8 cellular contexts compared by ENCODE assay signal in genomic region chr3:178536271-178537079, GRCh38. TPM values are rescaled to one million over a fixed set of nuclear protein-coding genes. Genes with fewer than 3 reads are reported as not detected.
A peak's percentile ranks its signal among the peaks of the same experiment; 100 is the strongest.
DNase-seq lines count a peak whose midpoint lies in the region; ATAC-seq and TF ChIP-seq lines count a peak whose summit lies in the region.

KCNMB2 (plus strand) TSS chr3:178536436.

- POLR2A ChIA-PET in activated CD4-positive, alpha-beta memory T cell treated with anti-CD3 and anti-CD28 coated beads, Interleukin-2, amount 10 ng/mL, durations not matched to agents 7 days and 5 days (lab: Charles Lee), result no interaction called here

- CTCF ChIA-PET in activated CD4-positive, alpha-beta memory T cell treated with anti-CD3 and anti-CD28 coated beads, Interleukin-2, amount 10 ng/mL, durations not matched to agents 7 days and 5 days (lab: Charles Lee), result no interaction called here

- H3K9me3 Mint-ChIP-seq in endothelial cell (ENCODE audit: unreplicated experiment), result no peaks in the 10 kb centered on the region
- no peaks in the 10 kb centered on the region for H3K9me3 Mint-ChIP-seq in activated CD4-positive, alpha-beta memory T cell treated with anti-CD3 and anti-CD28 coated beads, Interleukin-2, amount 10 ng/mL, durations not matched to agents 7 days and 5 days

- H3K27me3 ChIP-seq in neural cell (ENCODE audit: insufficient read depth, low read depth, low read length), result no peaks in the 10 kb centered on the region

- no peaks in the 10 kb centered on the region for H3K36me3 Mint-ChIP-seq in endothelial cell (ENCODE audit: low read depth, unreplicated experiment)
- H3K36me3 Mint-ChIP-seq in activated CD4-positive, alpha-beta memory T cell treated with anti-CD3 and anti-CD28 coated beads, Interleukin-2, amount 10 ng/mL, durations not matched to agents 7 days and 5 days (ENCODE audit: low read depth), result no peaks in the 10 kb centered on the region

- peak within 1 kb of the TSS; percentile 32 for H3K4me2 ChIP-seq in neural cell (ENCODE audit: low read length)

- TF ChIP-seq EP300 in neural cell (conservative IDR thresholded peaks at IDR 0.05; ENCODE audit: poor library complexity, severe bottlenecking), result no peak

- no peaks in the 10 kb centered on the region for H3K9me2 ChIP-seq in neural cell (ENCODE audit: insufficient read depth, low read length)

- no peaks in the 10 kb centered on the region for H3K27me3 Mint-ChIP-seq in endothelial cell (ENCODE audit: unreplicated experiment)
- H3K27me3 Mint-ChIP-seq in activated CD4-positive, alpha-beta memory T cell treated with anti-CD3 and anti-CD28 coated beads, Interleukin-2, amount 10 ng/mL, durations not matched to agents 7 days and 5 days, result peaks cover 25% of the 10 kb centered on the region

- DNase-seq in Daoy (ENCODE audit: low read depth), result peak; percentile 23
- peak; percentile 97 for DNase-seq in NCI-H2081 treated with DMSO at 0.1 percent for 48 hours (lab: John Stamatoyannopoulos, UW)
- no peak for DNase-seq in endothelial cell (ENCODE audit: low spot score)
- DNase-seq in activated CD4-positive, alpha-beta memory T cell treated with anti-CD3 and anti-CD28 coated beads, Interleukin-2, amount 10 ng/mL, durations not matched to agents 7 days and 5 days, result no peak
- DNase-seq in middle frontal gyrus (ENCODE audit: extremely low spot score, low spot score), result no peak

- H3K4me3 Mint-ChIP-seq in endothelial cell (ENCODE audit: unreplicated experiment), result peak within 1 kb of the TSS; percentile 85
- H3K4me3 Mint-ChIP-seq in activated CD4-positive, alpha-beta memory T cell treated with anti-CD3 and anti-CD28 coated beads, Interleukin-2, amount 10 ng/mL, durations not matched to agents 7 days and 5 days, result no peak within 1 kb of the TSS

- no peaks in the 10 kb centered on the region for H3K36me3 ChIP-seq in neural cell (ENCODE audit: insufficient read depth, low read length)

- H3K9me3 ChIP-seq in neural cell (ENCODE audit: low read length), result no peaks in the 10 kb centered on the region

- H3K9ac ChIP-seq in neural cell (ENCODE audit: low read length), result peak within 1 kb of the TSS; percentile 40

- no peak for TF ChIP-seq RAD21 in neural cell (conservative IDR thresholded peaks at IDR 0.05)

- H3K27ac ChIP-seq in neural cell (ENCODE audit: low read length), result no peak within 1 kb of the TSS

- ATAC-seq in HG02588 (IDR thresholded peaks at IDR 0.05; ENCODE audit: unreplicated experiment), result no peak
- no peak for ATAC-seq in SK-N-SH treated with all-trans-retinoic acid at 6 μM for 48 hours

- H2AFZ ChIP-seq in neural cell (ENCODE audit: low read depth, low read length), result peak within 1 kb of the TSS; percentile 53

- no peaks in the 10 kb centered on the region for H4K20me1 ChIP-seq in neural cell (ENCODE audit: insufficient read depth)

- H3K4me1 Mint-ChIP-seq in endothelial cell (ENCODE audit: unreplicated experiment), result peaks cover 8% of the 10 kb centered on the region
- no peaks in the 10 kb centered on the region for H3K4me1 Mint-ChIP-seq in activated CD4-positive, alpha-beta memory T cell treated with anti-CD3 and anti-CD28 coated beads, Interleukin-2, amount 10 ng/mL, durations not matched to agents 7 days and 5 days

- peaks cover 7% of the 10 kb centered on the region for H3F3A ChIP-seq in neural cell (ENCODE audit: insufficient read depth, low read length, poor library complexity, severe bottlenecking)

- no peak within 1 kb of the TSS for H3K27ac Mint-ChIP-seq in endothelial cell (ENCODE audit: unreplicated experiment)
- H3K27ac Mint-ChIP-seq in activated CD4-positive, alpha-beta memory T cell treated with anti-CD3 and anti-CD28 coated beads, Interleukin-2, amount 10 ng/mL, durations not matched to agents 7 days and 5 days, result no peak within 1 kb of the TSS

- TF ChIP-seq CTCF in endothelial cell (IDR thresholded peaks at IDR 0.05; ENCODE audit: unreplicated experiment) (no peak), neural cell (IDR thresholded peaks at IDR 0.05; ENCODE audit: poor library complexity, severe bottlenecking) (no peak)

- H3K4me3 ChIP-seq in neural cell (ENCODE audit: low read length), result peak within 1 kb of the TSS; percentile 62

- no peaks in the 10 kb centered on the region for H3K79me2 ChIP-seq in neural cell (replicated peaks; ENCODE audit: insufficient read depth, low read length)

TF ChIP-seq in neural cell, 6 proteins besides CTCF, POLR2A, EP300 and RAD21:
- TF ChIP-seq, protein P1, sequence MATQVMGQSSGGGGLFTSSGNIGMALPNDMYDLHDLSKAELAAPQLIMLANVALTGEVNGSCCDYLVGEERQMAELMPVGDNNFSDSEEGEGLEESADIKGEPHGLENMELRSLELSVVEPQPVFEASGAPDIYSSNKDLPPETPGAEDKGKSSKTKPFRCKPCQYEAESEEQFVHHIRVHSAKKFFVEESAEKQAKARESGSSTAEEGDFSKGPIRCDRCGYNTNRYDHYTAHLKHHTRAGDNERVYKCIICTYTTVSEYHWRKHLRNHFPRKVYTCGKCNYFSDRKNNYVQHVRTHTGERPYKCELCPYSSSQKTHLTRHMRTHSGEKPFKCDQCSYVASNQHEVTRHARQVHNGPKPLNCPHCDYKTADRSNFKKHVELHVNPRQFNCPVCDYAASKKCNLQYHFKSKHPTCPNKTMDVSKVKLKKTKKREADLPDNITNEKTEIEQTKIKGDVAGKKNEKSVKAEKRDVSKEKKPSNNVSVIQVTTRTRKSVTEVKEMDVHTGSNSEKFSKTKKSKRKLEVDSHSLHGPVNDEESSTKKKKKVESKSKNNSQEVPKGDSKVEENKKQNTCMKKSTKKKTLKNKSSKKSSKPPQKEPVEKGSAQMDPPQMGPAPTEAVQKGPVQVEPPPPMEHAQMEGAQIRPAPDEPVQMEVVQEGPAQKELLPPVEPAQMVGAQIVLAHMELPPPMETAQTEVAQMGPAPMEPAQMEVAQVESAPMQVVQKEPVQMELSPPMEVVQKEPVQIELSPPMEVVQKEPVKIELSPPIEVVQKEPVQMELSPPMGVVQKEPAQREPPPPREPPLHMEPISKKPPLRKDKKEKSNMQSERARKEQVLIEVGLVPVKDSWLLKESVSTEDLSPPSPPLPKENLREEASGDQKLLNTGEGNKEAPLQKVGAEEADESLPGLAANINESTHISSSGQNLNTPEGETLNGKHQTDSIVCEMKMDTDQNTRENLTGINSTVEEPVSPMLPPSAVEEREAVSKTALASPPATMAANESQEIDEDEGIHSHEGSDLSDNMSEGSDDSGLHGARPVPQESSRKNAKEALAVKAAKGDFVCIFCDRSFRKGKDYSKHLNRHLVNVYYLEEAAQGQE (IDR thresholded peaks at IDR 0.05; ENCODE audit: borderline replicate concordance), result no peak
- no peak for TF ChIP-seq EZH2 (IDR thresholded peaks at IDR 0.05; ENCODE audit: borderline replicate concordance, insufficient read depth, low read length, poor library complexity, severe bottlenecking)
- no peak for TF ChIP-seq MXI1 (conservative IDR thresholded peaks at IDR 0.05; ENCODE audit: poor library complexity, severe bottlenecking)
- TF ChIP-seq SMC3 (conservative IDR thresholded peaks at IDR 0.05; ENCODE audit: poor library complexity), result no peak
- TF ChIP-seq TAF1 (IDR thresholded peaks at IDR 0.05; ENCODE audit: low read depth), result no peak
- TF ChIP-seq POLR2AphosphoS5 (IDR thresholded peaks at IDR 0.05), result no peak

TF ChIP-seq in SK-N-SH treated with all-trans-retinoic acid at 6 μM for 48 hours, 23 proteins besides CTCF, POLR2A, EP300 and RAD21:
- no peak for TF ChIP-seq TOX (CRISPR knock-in tag; IDR thresholded peaks at IDR 0.05; ENCODE audit: borderline replicate concordance)
- TF ChIP-seq ZFP3 (CRISPR knock-in tag; IDR thresholded peaks at IDR 0.05), result no peak
- no peak for TF ChIP-seq GLIS3 (CRISPR knock-in tag; IDR thresholded peaks at IDR 0.05)
- no peak for TF ChIP-seq CSDC2 (CRISPR knock-in tag; IDR thresholded peaks at IDR 0.05)
- TF ChIP-seq ZNF70 (CRISPR knock-in tag; IDR thresholded peaks at IDR 0.05), result no peak
- TF ChIP-seq TCF4 (CRISPR knock-in tag; IDR thresholded peaks at IDR 0.05; ENCODE audit: borderline replicate concordance), result no peak
- TF ChIP-seq ARNTL (CRISPR knock-in tag; IDR thresholded peaks at IDR 0.05; ENCODE audit: borderline replicate concordance, low read depth), result no peak
- no peak for TF ChIP-seq CREB5 (CRISPR knock-in tag; IDR thresholded peaks at IDR 0.05; ENCODE audit: low read depth)
- TF ChIP-seq BACH2 (CRISPR knock-in tag; IDR thresholded peaks at IDR 0.05; ENCODE audit: borderline replicate concordance), result no peak

RNA-seq across cellular contexts. Expression of gene KCNMB2, which starts in this region (rescaled TPM):
- total RNA-seq in Daoy (2014; rRNA removed; shearing (Covaris generic)), result 0.06 TPM in 1 of 2 replicates, not detected in the other
- not detected for total RNA-seq in endothelial cell (ENCODE audit: unreplicated experiment)
- 0.64 and 0.93 TPM in 2 replicates for polyA plus RNA-seq in neural cell
- polyA minus RNA-seq in neural cell, result 1.7 and 2.9 TPM in 2 replicates
- not detected for total RNA-seq in activated CD4-positive, alpha-beta memory T cell treated with anti-CD3 and anti-CD28 coated beads, Interleukin-2, amount 10 ng/mL, durations not matched to agents 7 days and 5 days

Comparison
In these comparisons a context has a peak if more than half of its experiments do, and no peak if none do; other contexts are left out.
1. Peak in DNase-seq in Daoy; RNA of the gene not detected or under 1 TPM.